28 cellular contexts compared by ENCODE assay signal in genomic region chr19:31402931-31403330, GRCh38. TPM values are rescaled to one million over a fixed set of nuclear protein-coding genes. Genes with fewer than 3 reads are reported as not detected.
"Had no signal": no experiment of that assay in that cellular context is flagged by ENCODE, and none has a peak within 500 bp of the region (broad histone marks: within the 10 kb centered on the region; RNA-seq: fewer than 3 reads in every experiment).

No MANE protein-coding gene starts in this region.

- ATAC-seq: activated naive CD4-positive, alpha-beta T cell treated with anti-CD3 and anti-CD28 coated beads, Interleukin-2, amount 50 U/mL, for 72 hours; activated naive CD8-positive, alpha-beta T cell treated with anti-CD3 and anti-CD28 coated beads, Interleukin-2, amount 50 U/mL, for 24 hours; activated T-cell treated with anti-CD3 and anti-CD28 coated beads, Interleukin-2, amount 50 U/mL, for 4 hours; Panc1; T-helper 17 cell had no signal

- H3K9me3 Mint-ChIP-seq: activated CD4-positive, alpha-beta memory T cell treated with anti-CD3 and anti-CD28 coated beads for 36 hours; activated CD4-positive, alpha-beta T cell treated with anti-CD3 and anti-CD28 coated beads, Interleukin-2, amount 10 ng/mL, durations not matched to agents 7 days and 5 days; activated naive CD4-positive, alpha-beta T cell treated with anti-CD3 and anti-CD28 coated beads, Interleukin-2, amount 50 U/mL, for 72 hours; activated naive CD8-positive, alpha-beta T cell treated with anti-CD3 and anti-CD28 coated beads, Interleukin-2, amount 50 U/mL, for 24 hours; activated T-cell treated with anti-CD3 and anti-CD28 coated beads, Interleukin-2, amount 50 U/mL, for 4 hours; brain; central memory CD8-positive, alpha-beta T cell had no signal

- H3K4me1 Mint-ChIP-seq: activated B cell treated with CpG ODN at 0.5 μM for 24 hours; activated CD4-positive, alpha-beta T cell treated with anti-CD3 and anti-CD28 coated beads, Interleukin-2, amount 10 ng/mL, durations not matched to agents 7 days and 5 days; activated naive CD8-positive, alpha-beta T cell treated with anti-CD3 and anti-CD28 coated beads, Interleukin-2, amount 50 U/mL, for 24 hours; central memory CD8-positive, alpha-beta T cell; T-helper 17 cell had no signal

- DNase-seq: activated B cell treated with CpG ODN at 0.5 μM for 24 hours; activated CD4-positive, alpha-beta memory T cell treated with anti-CD3 and anti-CD28 coated beads for 36 hours; activated CD4-positive, alpha-beta T cell treated with anti-CD3 and anti-CD28 coated beads for 1 hour; activated CD4-positive, alpha-beta T cell treated with anti-CD3 and anti-CD28 coated beads, Interleukin-2, amount 10 ng/mL, durations not matched to agents 7 days and 5 days; activated CD8-positive, alpha-beta memory T cell treated with anti-CD3 and anti-CD28 coated beads for 24 hours; activated effector memory CD4-positive, alpha-beta T cell treated with anti-CD3 and anti-CD28 coated beads, Interleukin-2, amount 50 U/mL, for 16 hours; activated naive CD4-positive, alpha-beta T cell treated with Interleukin-2 at 50 U/mL for 16 hours; activated naive CD8-positive, alpha-beta T cell treated with anti-CD3 and anti-CD28 coated beads, Interleukin-2, amount 50 U/mL, for 24 hours; activated T-cell treated with anti-CD3 and anti-CD28 coated beads, Interleukin-2, amount 50 U/mL, for 4 hours; amniotic stem cell; KG1; MG63; NCI-H146; NCI-H187 treated with DMSO at 0.1 percent for 48 hours; NCI-H2171; NCI-H2227 treated with DMSO at 0.1 percent for 48 hours; NCI-H510A; NCI-H526 treated with DMSO at 0.1 percent for 48 hours; NCI-H82; OCI-M1; Right ventricle myocardium superior; T-helper 17 cell; T-helper 9 cell had no signal

- H3K27me3 Mint-ChIP-seq: activated B cell treated with CpG ODN at 0.5 μM for 24 hours; activated CD4-positive, alpha-beta T cell treated with anti-CD3 and anti-CD28 coated beads, Interleukin-2, amount 10 ng/mL, durations not matched to agents 7 days and 5 days had no signal

- H3K36me3 Mint-ChIP-seq: activated CD4-positive, alpha-beta memory T cell treated with anti-CD3 and anti-CD28 coated beads for 36 hours; activated naive CD4-positive, alpha-beta T cell treated with anti-CD3 and anti-CD28 coated beads, Interleukin-2, amount 50 U/mL, for 72 hours; brain had no signal

- H3K4me3 ChIP-seq: MG63, SJSA1 had no signal

- H3K27ac Mint-ChIP-seq: activated B cell treated with CpG ODN at 0.5 μM for 24 hours; activated CD4-positive, alpha-beta memory T cell treated with anti-CD3 and anti-CD28 coated beads for 36 hours; activated CD4-positive, alpha-beta T cell treated with anti-CD3 and anti-CD28 coated beads, Interleukin-2, amount 10 ng/mL, durations not matched to agents 7 days and 5 days; activated naive CD4-positive, alpha-beta T cell treated with anti-CD3 and anti-CD28 coated beads, Interleukin-2, amount 50 U/mL, for 72 hours; activated naive CD8-positive, alpha-beta T cell treated with anti-CD3 and anti-CD28 coated beads, Interleukin-2, amount 50 U/mL, for 24 hours; brain; T-helper 17 cell had no signal

- H3K4me3 Mint-ChIP-seq: activated B cell treated with CpG ODN at 0.5 μM for 24 hours; activated CD4-positive, alpha-beta memory T cell treated with anti-CD3 and anti-CD28 coated beads for 36 hours; activated CD4-positive, alpha-beta T cell treated with anti-CD3 and anti-CD28 coated beads, Interleukin-2, amount 10 ng/mL, durations not matched to agents 7 days and 5 days; activated naive CD8-positive, alpha-beta T cell treated with anti-CD3 and anti-CD28 coated beads, Interleukin-2, amount 50 U/mL, for 24 hours; activated T-cell treated with anti-CD3 and anti-CD28 coated beads, Interleukin-2, amount 50 U/mL, for 4 hours; brain; central memory CD8-positive, alpha-beta T cell; T-helper 17 cell had no signal

RNA-seq across cellular contexts. Expression of gene TSHZ3, which starts 53.7 kb away (rescaled TPM):
- total RNA-seq: activated B cell treated with CpG ODN at 0.5 μM for 24 hours had no signal
